ENCODE assay signal across 24 cellular contexts in the genomic region with DNA sequence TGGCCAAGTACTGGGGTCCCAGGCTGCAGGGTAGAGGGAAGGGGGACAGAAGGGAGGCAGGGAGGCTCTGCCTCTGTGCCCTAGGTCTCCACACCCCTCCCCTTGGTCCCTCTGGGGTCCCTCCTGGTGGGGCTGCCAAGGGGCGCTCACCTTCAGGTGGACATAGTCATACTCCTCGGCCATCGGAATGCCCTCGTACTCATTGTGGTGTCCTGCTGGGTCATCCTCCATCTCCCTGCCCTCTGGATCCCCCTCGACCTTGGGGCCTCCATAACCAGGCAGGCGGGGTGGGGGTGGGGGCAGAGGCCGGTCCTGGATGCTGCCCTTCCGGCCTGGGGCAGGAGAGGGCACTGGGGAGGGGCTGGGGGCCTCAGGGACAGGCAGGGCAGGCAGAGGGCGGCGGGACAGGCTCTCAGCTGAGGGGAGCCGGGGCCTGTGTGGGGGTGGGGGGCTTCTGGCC. TPM values are rescaled to one million over a fixed set of nuclear protein-coding genes. Genes with fewer than 3 reads are reported as not detected.
"Had no signal": no experiment of that assay in that cellular context is flagged by ENCODE, and none has a peak within 500 bp of the region (broad histone marks: within the 10 kb centered on the region; RNA-seq: fewer than 3 reads in every experiment).

No MANE protein-coding gene starts in this region.

- H3K4me1 ChIP-seq: foreskin keratinocyte had no signal

- H3K36me3 ChIP-seq: brain microvascular endothelial cell, uterus had no signal

- H3K27me3 ChIP-seq: brain microvascular endothelial cell, sigmoid colon, tibial artery, uterus had no signal

- DNase-seq: activated CD4-positive, alpha-beta T cell treated with anti-CD3 and anti-CD28 coated beads, Interleukin-2, amount 10 ng/mL, durations not matched to agents 24 days and 14 days; activated CD4-positive, CD25-positive, alpha-beta regulatory T cell; activated CD8-positive, alpha-beta T cell treated with anti-CD3 and anti-CD28 coated beads for 36 hours; activated naive CD4-positive, alpha-beta T cell treated with anti-CD3 and anti-CD28 coated beads for 36 hours; activated T-cell treated with anti-CD3 and anti-CD28 coated beads, Interleukin-2, amount 50 U/mL, for 4 hours; brain microvascular endothelial cell; foreskin keratinocyte; kidney glomerular epithelial cell; mucosa of descending colon; naive B cell; sigmoid colon; stimulated activated naive B cell treated with anti-CD40 and anti-IgM and Interleukin-4, amounts not matched to agents 10 μg/mL and 1 μg/mL and 100 μg/mL, for 72 hours; T-helper 1 cell; T-helper 9 cell; tibial artery; uterus had no signal

- H3K4me3 Mint-ChIP-seq: activated CD4-positive, alpha-beta T cell treated with anti-CD3 and anti-CD28 coated beads, Interleukin-2, amount 10 ng/mL, durations not matched to agents 24 days and 14 days; activated CD8-positive, alpha-beta T cell treated with anti-CD3 and anti-CD28 coated beads for 36 hours; activated naive CD4-positive, alpha-beta T cell treated with anti-CD3 and anti-CD28 coated beads for 36 hours; activated T-cell treated with anti-CD3 and anti-CD28 coated beads, Interleukin-2, amount 50 U/mL, for 4 hours; dendritic cell treated with granulocyte-macrophage colony-stimulating factor and Interleukin-4, amounts not matched to agents 40 ng/mL and 50 ng/mL, for 4 days; memory B cell; naive B cell; stimulated activated naive B cell treated with anti-CD40 and anti-IgM and Interleukin-4, amounts not matched to agents 10 μg/mL and 1 μg/mL and 100 μg/mL, for 72 hours had no signal

- H3K27ac ChIP-seq: brain microvascular endothelial cell, epithelial cell of prostate, foreskin keratinocyte, uterus had no signal

- ATAC-seq: activated CD8-positive, alpha-beta T cell treated with anti-CD3 and anti-CD28 coated beads for 36 hours; activated T-cell treated with anti-CD3 and anti-CD28 coated beads, Interleukin-2, amount 50 U/mL, for 4 hours; foreskin keratinocyte; mucosa of descending colon; SK-N-SH treated with all-trans-retinoic acid at 6 μM for 48 hours; stimulated activated naive B cell treated with anti-CD40 and anti-IgM and Interleukin-4, amounts not matched to agents 10 μg/mL and 1 μg/mL and 100 μg/mL, for 72 hours had no signal

- H3K4me3 ChIP-seq: mucosa of descending colon, sigmoid colon, tibial artery, uterus had no signal

- H3K36me3 Mint-ChIP-seq: memory B cell; naive B cell; stimulated activated naive B cell treated with anti-CD40 and anti-IgM and Interleukin-4, amounts not matched to agents 10 μg/mL and 1 μg/mL and 100 μg/mL, for 72 hours had no signal

- H3K9me3 Mint-ChIP-seq: activated CD4-positive, alpha-beta T cell treated with anti-CD3 and anti-CD28 coated beads, Interleukin-2, amount 10 ng/mL, durations not matched to agents 24 days and 14 days; activated CD8-positive, alpha-beta T cell treated with anti-CD3 and anti-CD28 coated beads for 36 hours; activated naive CD4-positive, alpha-beta T cell treated with anti-CD3 and anti-CD28 coated beads for 36 hours; activated T-cell treated with anti-CD3 and anti-CD28 coated beads, Interleukin-2, amount 50 U/mL, for 4 hours; dendritic cell treated with granulocyte-macrophage colony-stimulating factor and Interleukin-4, amounts not matched to agents 40 ng/mL and 50 ng/mL, for 4 days; memory B cell; naive B cell; stimulated activated naive B cell treated with anti-CD40 and anti-IgM and Interleukin-4, amounts not matched to agents 10 μg/mL and 1 μg/mL and 100 μg/mL, for 72 hours had no signal

- H3K4me1 Mint-ChIP-seq: activated CD4-positive, alpha-beta T cell treated with anti-CD3 and anti-CD28 coated beads, Interleukin-2, amount 10 ng/mL, durations not matched to agents 24 days and 14 days; memory B cell; naive B cell; stimulated activated naive B cell treated with anti-CD40 and anti-IgM and Interleukin-4, amounts not matched to agents 10 μg/mL and 1 μg/mL and 100 μg/mL, for 72 hours had no signal

- H3K9me3 ChIP-seq: mucosa of descending colon, sigmoid colon, tibial artery, uterus had no signal

- H3K27ac Mint-ChIP-seq: activated CD4-positive, alpha-beta T cell treated with anti-CD3 and anti-CD28 coated beads, Interleukin-2, amount 10 ng/mL, durations not matched to agents 24 days and 14 days; activated CD8-positive, alpha-beta T cell treated with anti-CD3 and anti-CD28 coated beads for 36 hours; activated naive CD4-positive, alpha-beta T cell treated with anti-CD3 and anti-CD28 coated beads for 36 hours; dendritic cell treated with granulocyte-macrophage colony-stimulating factor and Interleukin-4, amounts not matched to agents 40 ng/mL and 50 ng/mL, for 4 days; memory B cell; naive B cell; stimulated activated naive B cell treated with anti-CD40 and anti-IgM and Interleukin-4, amounts not matched to agents 10 μg/mL and 1 μg/mL and 100 μg/mL, for 72 hours had no signal

RNA-seq across cellular contexts. Expression of a gene that starts 5.8 kb away (rescaled TPM):
- total RNA-seq: activated CD4-positive, alpha-beta T cell treated with anti-CD3 and anti-CD28 coated beads, Interleukin-2, amount 10 ng/mL, durations not matched to agents 24 days and 14 days; activated CD8-positive, alpha-beta T cell treated with anti-CD3 and anti-CD28 coated beads for 36 hours; activated naive CD4-positive, alpha-beta T cell treated with anti-CD3 and anti-CD28 coated beads for 36 hours had no signal

RNA-seq across cellular contexts. Expression of a gene that starts 13.4 kb away (rescaled TPM):
- total RNA-seq: activated CD4-positive, alpha-beta T cell treated with anti-CD3 and anti-CD28 coated beads, Interleukin-2, amount 10 ng/mL, durations not matched to agents 24 days and 14 days; activated CD8-positive, alpha-beta T cell treated with anti-CD3 and anti-CD28 coated beads for 36 hours; activated naive CD4-positive, alpha-beta T cell treated with anti-CD3 and anti-CD28 coated beads for 36 hours; activated T-cell treated with anti-CD3 and anti-CD28 coated beads, Interleukin-2, amount 50 U/mL, for 4 hours; aorta; fibroblast of lung; foreskin keratinocyte; liver; mucosa of descending colon; sigmoid colon; subcutaneous adipose tissue; uterus had no signal
- polyA plus RNA-seq: aorta, fibroblast of lung, foreskin keratinocyte, liver, sigmoid colon had no signal

RNA-seq across cellular contexts. Expression of a gene that starts 17.6 kb away (rescaled TPM):
- total RNA-seq: activated CD4-positive, alpha-beta T cell treated with anti-CD3 and anti-CD28 coated beads, Interleukin-2, amount 10 ng/mL, durations not matched to agents 24 days and 14 days; activated CD8-positive, alpha-beta T cell treated with anti-CD3 and anti-CD28 coated beads for 36 hours; activated naive CD4-positive, alpha-beta T cell treated with anti-CD3 and anti-CD28 coated beads for 36 hours; activated T-cell treated with anti-CD3 and anti-CD28 coated beads, Interleukin-2, amount 50 U/mL, for 4 hours; foreskin keratinocyte; subcutaneous adipose tissue had no signal
- polyA plus RNA-seq: foreskin keratinocyte had no signal
